Comparison of ENCODE assay signal across 14 cellular contexts in the genomic region with DNA sequence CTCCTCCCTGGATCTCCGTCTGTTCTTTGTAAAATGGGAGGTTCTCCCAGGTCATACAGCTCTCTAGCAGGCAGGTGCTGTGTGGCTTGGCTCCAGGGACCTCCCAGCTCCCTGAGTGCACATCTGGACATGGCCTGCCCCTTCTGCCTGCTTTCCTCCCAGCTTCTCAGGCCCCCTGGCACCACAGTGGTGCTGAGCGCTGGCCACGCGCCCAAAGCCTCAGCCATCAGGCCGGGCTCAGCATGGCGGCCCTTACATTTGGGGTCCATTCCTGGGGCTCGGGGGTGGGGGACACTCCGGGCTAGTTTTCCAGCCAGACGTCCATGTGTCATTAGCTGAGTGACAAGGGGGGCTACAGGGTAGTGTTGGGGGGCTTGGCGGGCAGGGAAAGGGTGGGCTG.
DNase-seq lines count a peak whose midpoint lies in the region; ATAC-seq, FAIRE-seq and TF ChIP-seq lines count a peak whose summit lies in the region.
"Had no signal": no experiment of that assay in that cellular context is flagged by ENCODE, and none has a peak within 500 bp of the region (broad histone marks: within the 10 kb centered on the region; RNA-seq: fewer than 3 reads in every experiment).

No MANE protein-coding gene starts in this region.

- no peak overlapping the region for H3K56ac ChIP-seq in H1 (replicated peaks; ENCODE audit: insufficient read length, low read depth, low read length)

- H2AFZ ChIP-seq in H1 (ENCODE audit: low read length) = no peak overlapping the region
- H2AFZ ChIP-seq: GM23248 had no signal

- H3K9me3 ChIP-seq in NT2/D1 (ENCODE audit: insufficient read depth, low read length) = no peaks in the 10 kb centered on the region
- no peaks in the 10 kb centered on the region for H3K9me3 ChIP-seq in H1 (ENCODE audit: insufficient read depth in 2 of 2, low read depth in 1 of 2, low read length in 1 of 2)
- H3K9me3 ChIP-seq: Peyer's patch had no signal

- no peak for TF ChIP-seq POLR2A in H1 (IDR thresholded peaks at IDR 0.05; ENCODE audit: control extremely low read depth in 1 of 2, low read depth in 2 of 2, low read length in 2 of 2)

- H4K20me1 ChIP-seq in H1 (replicated peaks in 1 of 2; ENCODE audit: control insufficient read depth in 1 of 2, insufficient read depth in 2 of 2, low read length in 2 of 2) = no peaks in the 10 kb centered on the region

- H3K36me3 Mint-ChIP-seq in WTC11 = no peaks in the 10 kb centered on the region
- H3K36me3 Mint-ChIP-seq: CD4-positive, CD25-positive, alpha-beta regulatory T cell had no signal

- peaks cover 8% of the 10 kb centered on the region for H3K4me1 Mint-ChIP-seq in WTC11

- no peak overlapping the region for H3K27ac Mint-ChIP-seq in WTC11

- no peaks in the 10 kb centered on the region for H3K79me2 ChIP-seq in H1 (ENCODE audit: control insufficient read depth in 1 of 2, insufficient read depth in 2 of 2, low read length in 2 of 2)

- POLR2A ChIA-PET in H1 (lab: Charles Lee; ENCODE audit: partially characterized antibody) (no interaction called here), WTC11 (lab: Charles Lee) (interaction anchor here (0.6 to 1.4 kb wide), 4 partner anchors 12 to 412 kb away, joined by 3 to 6 read pairs (median 4); no protein-coding TSS in a partner anchor)

- peaks cover 8% of the 10 kb centered on the region for H3K4me1 ChIP-seq in NT2/D1 (ENCODE audit: insufficient read depth, insufficient read length)
- peaks cover 0 to 6% (median 1%) of the 10 kb centered on the region in 4 experiments; a peak in 2 of 7 replicates for H3K4me1 ChIP-seq in H1 (replicated peaks in 1 of 4; ENCODE audit: control insufficient read depth in 3 of 4, insufficient read depth in 4 of 4, low read length in 3 of 4)

- no peak overlapping the region for H3K18ac ChIP-seq in H1 (ENCODE audit: extremely low read depth, low read length)

- H2AK5ac ChIP-seq in H1 (ENCODE audit: low read depth, low read length) = no peak overlapping the region

- H3K4me2 ChIP-seq in H1 (ENCODE audit: insufficient read depth in 1 of 2, low read depth in 2 of 2, low read length in 2 of 2) = no peak overlapping the region

- no peak overlapping the region for H3K4ac ChIP-seq in H1 (replicated peaks; ENCODE audit: insufficient read length, low read depth, low read length)

- no peak for FAIRE-seq in H1 (lab: Jason Lieb, UNC)

- WGBS in H1 (ENCODE audit: extremely low coverage in 1 of 2, insufficient coverage in 1 of 2, insufficient read length in 1 of 2, insufficient replicate concordance in 2 of 2, low coverage in 1 of 2, low lambda C conversion rate in 2 of 2, missing lambda C conversion rate in 1 of 2), 2 experiments = 92% methylated on average over 8 of the region's 10 CpGs; no CpG with 5 or more reads in 1 of the 2 experiments

- 0 out of 2 replicates have a peak overlapping the region, but pooled peaks have one; percentile 31 for H2BK12ac ChIP-seq in H1 (ENCODE audit: low read depth, low read length)

- no peak for TF ChIP-seq EP300 in H1 (IDR thresholded peaks at IDR 0.05; ENCODE audit: borderline replicate concordance in 1 of 2, low read depth in 2 of 2, low read length in 2 of 2)

- H2BK120ac ChIP-seq in H1 (replicated peaks; ENCODE audit: low read depth, low read length) = no peak overlapping the region

- H3K9me3 Mint-ChIP-seq in WTC11 = no peaks in the 10 kb centered on the region

- no peak overlapping the region for H3K27ac ChIP-seq in H1 (ENCODE audit: low read depth, low read length)
- H3K27ac ChIP-seq: GM23248, Peyer's patch, SK-N-MC had no signal

- H4K8ac ChIP-seq in H1 (ENCODE audit: extremely low read depth, insufficient read depth, low read length) = no peak overlapping the region

- H3K23me2 ChIP-seq in H1 (ENCODE audit: low read depth, low read length) = no peaks in the 10 kb centered on the region

- peak overlapping the region; percentile 21 for H3K9ac ChIP-seq in NT2/D1 (ENCODE audit: insufficient read length, low read depth)
- H3K9ac ChIP-seq in H1 (replicated peaks in 1 of 4; ENCODE audit: extremely low read depth in 1 of 4, low read depth in 3 of 4, low read length in 3 of 4) = no peak overlapping the region
- H3K9ac ChIP-seq: GM23248 had no signal

- no peak for TF ChIP-seq CTCF in H1 (IDR thresholded peaks at IDR 0.05; ENCODE audit: control extremely low read depth in 1 of 3, insufficient read depth in 1 of 3, low read depth in 1 of 3, low read length in 3 of 3)
- TF ChIP-seq CTCF in WTC11 (IDR thresholded peaks at IDR 0.05) = no peak

- H3K27me3 ChIP-seq in NT2/D1 (ENCODE audit: insufficient read depth, insufficient read length) (peaks cover 5% of the 10 kb centered on the region), H1 (replicated peaks in 1 of 4; ENCODE audit: control insufficient read depth in 3 of 4, extremely low read depth in 1 of 4, insufficient read depth in 3 of 4, low read length in 3 of 4) (peaks cover 0 to 6% (median 1%) of the 10 kb centered on the region in 4 experiments; a peak in 3 of 7 replicates)
- H3K27me3 ChIP-seq: Peyer's patch had no signal

- H3K4me3 ChIP-seq in NT2/D1 (ENCODE audit: insufficient read length, low read depth) (no peak overlapping the region), H1 (ENCODE audit: extremely low read depth in 1 of 4, insufficient read depth in 2 of 4, low read depth in 3 of 4, low read length in 4 of 4) (no peak overlapping the region)
- H3K4me3 ChIP-seq: GM12878, GM23248, K562, Peyer's patch, SK-N-MC had no signal

- no peaks in the 10 kb centered on the region for H3K36me3 ChIP-seq in NT2/D1 (ENCODE audit: insufficient read depth, insufficient read length, low read length)
- no peaks in the 10 kb centered on the region for H3K36me3 ChIP-seq in H1 (ENCODE audit: control insufficient read depth in 2 of 4, insufficient read depth in 4 of 4, low read length in 3 of 4)
- H3K36me3 ChIP-seq: Peyer's patch had no signal

- no peak overlapping the region for H4K91ac ChIP-seq in H1 (replicated peaks; ENCODE audit: insufficient read length, low read length)

- no peak overlapping the region for H2BK5ac ChIP-seq in H1 (ENCODE audit: low read depth, low read length)

- H3K4me3 Mint-ChIP-seq in WTC11 = no peak overlapping the region

- no peak overlapping the region for H2BK20ac ChIP-seq in H1 (ENCODE audit: low read length)

- peaks cover 23% of the 10 kb centered on the region for H3K27me3 Mint-ChIP-seq in WTC11 (ENCODE audit: low read depth)

- no peak for ATAC-seq in WTC11

- H3K79me1 ChIP-seq in H1 (ENCODE audit: low read depth, low read length) = no peaks in the 10 kb centered on the region

- no peak for TF ChIP-seq RAD21 in H1 (IDR thresholded peaks at IDR 0.05 in 1 of 2, conservative IDR thresholded peaks at IDR 0.05 in 1 of 2; ENCODE audit: low read depth in 2 of 2, low read length in 2 of 2)

- H4K5ac ChIP-seq in H1 (ENCODE audit: insufficient read length, low read depth, low read length) = no peak overlapping the region

- CTCF ChIA-PET in H1 (lab: Charles Lee; ENCODE audit: partially characterized antibody) = interaction anchor here (0.5 to 10.6 kb wide), 34 partner anchors 8 to 521 kb away, joined by 3 to 246 read pairs (median 5); a partner anchor contains a TSS
- CTCF ChIA-PET in WTC11 (lab: Charles Lee) = interaction anchor here (0.5 to 3.0 kb wide), 28 partner anchors 8 to 394 kb away, joined by 3 to 71 read pairs (median 4); a partner anchor contains a TSS

- H3K23ac ChIP-seq in H1 (ENCODE audit: insufficient read length) = no peak overlapping the region

- H2BK15ac ChIP-seq in H1 (ENCODE audit: low read length) = no peak overlapping the region

- no peak overlapping the region for H3K14ac ChIP-seq in H1 (ENCODE audit: insufficient read length)

- peak; percentile 87 for DNase-seq in DMS 273 (lab: John Stamatoyannopoulos, UW; ENCODE audit: unreplicated experiment)
- DNase-seq in NCI-H1105 (lab: John Stamatoyannopoulos, UW) = peak; percentile 52
- DNase-seq in NT2/D1 (ENCODE audit: low read depth, low spot score) = no peak
- DNase-seq in H1 (ENCODE audit: low read depth in 1 of 2, low spot score in 2 of 2) = no peak
- no peak for DNase-seq in GDM1 (lab: John Stamatoyannopoulos, UW)
- no peak for DNase-seq in stimulated activated CD4-positive, alpha-beta T cell treated with anti-CD3 and anti-CD28 coated beads, Interleukin-1b, Interleukin-23, amount 100 ng/mL, for 48 hours
- DNase-seq in mucosa of gallbladder (ENCODE audit: low spot score) = no peak
- no peak for DNase-seq in WTC11 (ENCODE audit: low spot score)

TF ChIP-seq in H1, 55 proteins besides CTCF, POLR2A, EP300 and RAD21 (continues in another document):
- TF ChIP-seq BACH1 (IDR thresholded peaks at IDR 0.05; ENCODE audit: low read length) (no peak), SUZ12 (IDR thresholded peaks at IDR 0.05; ENCODE audit: low read length) (no peak), CREB1 (IDR thresholded peaks at IDR 0.05) (no peak), SP1 (IDR thresholded peaks at IDR 0.05; ENCODE audit: low read depth, low read length) (no peak), RFX5 (IDR thresholded peaks at IDR 0.05; ENCODE audit: borderline replicate concordance, low read depth, low read length) (no peak), JUN (IDR thresholded peaks at IDR 0.05; ENCODE audit: low read depth, low read length) (no peak), RNF2 (IDR thresholded peaks at IDR 0.05; ENCODE audit: borderline replicate concordance, low read depth, low read length, missing control alignments, poor library complexity, severe bottlenecking) (no peak), TAF7 (optimal IDR thresholded peaks at IDR 0.05; ENCODE audit: borderline replicate concordance, low read depth, low read length) (no peak), RXRA (IDR thresholded peaks at IDR 0.05; ENCODE audit: insufficient read depth, low read depth, low read length) (no peak), SP2 (IDR thresholded peaks at IDR 0.05; ENCODE audit: low read length) (no peak)

TF ChIP-seq in WTC11, 78 proteins besides CTCF, POLR2A, EP300 and RAD21 (continues in another document):
- TF ChIP-seq, protein P1, sequence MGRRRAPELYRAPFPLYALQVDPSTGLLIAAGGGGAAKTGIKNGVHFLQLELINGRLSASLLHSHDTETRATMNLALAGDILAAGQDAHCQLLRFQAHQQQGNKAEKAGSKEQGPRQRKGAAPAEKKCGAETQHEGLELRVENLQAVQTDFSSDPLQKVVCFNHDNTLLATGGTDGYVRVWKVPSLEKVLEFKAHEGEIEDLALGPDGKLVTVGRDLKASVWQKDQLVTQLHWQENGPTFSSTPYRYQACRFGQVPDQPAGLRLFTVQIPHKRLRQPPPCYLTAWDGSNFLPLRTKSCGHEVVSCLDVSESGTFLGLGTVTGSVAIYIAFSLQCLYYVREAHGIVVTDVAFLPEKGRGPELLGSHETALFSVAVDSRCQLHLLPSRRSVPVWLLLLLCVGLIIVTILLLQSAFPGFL (CRISPR knock-in tag; IDR thresholded peaks at IDR 0.05; ENCODE audit: borderline replicate concordance) = no peak

Comparison
In these comparisons a context has a peak if more than half of its experiments do, and no peak if none do; other contexts are left out.
1. DNase-seq: peak in DMS 273 (single experiment) and NCI-H1105 (single experiment); none in NT2/D1 (single experiment), H1 (0 of 2), GDM1 (single experiment), stimulated activated CD4-positive, alpha-beta T cell treated with anti-CD3 and anti-CD28 coated beads, Interleukin-1b, Interleukin-23, amount 100 ng/mL, for 48 hours (single experiment), mucosa of gallbladder (single experiment) and WTC11 (single experiment).